Comparison of ENCODE assay signal across 1 cellular context in genomic region chr3:124565013-124565412, GRCh38.
TF ChIP-seq lines count a peak whose summit lies in the region.

No MANE protein-coding gene starts in this region.

TF ChIP-seq in HepG2, 621 proteins besides CTCF, POLR2A, EP300 and RAD21 (continued from another document and continues in another):
- no peak for TF ChIP-seq NR2F2 (IDR thresholded peaks at IDR 0.05; ENCODE audit: borderline replicate concordance, low read depth)
- no peak for TF ChIP-seq ZNF251 (CRISPR knock-in tag; IDR thresholded peaks at IDR 0.05)
- TF ChIP-seq ZFP91 (CRISPR knock-in tag; IDR thresholded peaks at IDR 0.05; ENCODE audit: borderline replicate concordance), result peak; percentile 41; the same call in 1 of the 2 replicates
- no peak for TF ChIP-seq TBL1XR1 (IDR thresholded peaks at IDR 0.05; ENCODE audit: borderline replicate concordance, low read length, partially characterized antibody)
- no peak for TF ChIP-seq ARID3A (IDR thresholded peaks at IDR 0.05; ENCODE audit: low read depth, low read length)
- no peak for TF ChIP-seq ZNF354B (CRISPR knock-in tag; IDR thresholded peaks at IDR 0.05)
- TF ChIP-seq YY1 (IDR thresholded peaks at IDR 0.05; ENCODE audit: insufficient read depth, insufficient replicate concordance, low read depth, low read length), result peak; percentile 27
- TF ChIP-seq ZNF547 (CRISPR knock-in tag; IDR thresholded peaks at IDR 0.05), result no peak
- TF ChIP-seq FLYWCH1 (CRISPR knock-in tag; IDR thresholded peaks at IDR 0.05), result no peak
- TF ChIP-seq CERS6 (CRISPR knock-in tag; IDR thresholded peaks at IDR 0.05), result no peak
- TF ChIP-seq ZNF333 (CRISPR knock-in tag; IDR thresholded peaks at IDR 0.05; ENCODE audit: borderline replicate concordance), result no peak
- no peak for TF ChIP-seq ZNF780A (CRISPR knock-in tag; IDR thresholded peaks at IDR 0.05)
- no peak for TF ChIP-seq MYC (CRISPR knock-in tag; IDR thresholded peaks at IDR 0.05; ENCODE audit: borderline replicate concordance)
- no peak for TF ChIP-seq KDM4B (CRISPR knock-in tag; IDR thresholded peaks at IDR 0.05)
- no peak for TF ChIP-seq ZNF672 (CRISPR knock-in tag; IDR thresholded peaks at IDR 0.05)
- TF ChIP-seq KDM5A (IDR thresholded peaks at IDR 0.05; ENCODE audit: borderline replicate concordance, low read length), result no peak
- TF ChIP-seq FOSL2 (CRISPR knock-in tag; IDR thresholded peaks at IDR 0.05), result no peak
- no peak for TF ChIP-seq ZNF816 (CRISPR knock-in tag; IDR thresholded peaks at IDR 0.05; ENCODE audit: borderline replicate concordance)
- no peak for TF ChIP-seq ZBED4 (CRISPR knock-in tag; IDR thresholded peaks at IDR 0.05; ENCODE audit: borderline replicate concordance)
- no peak for TF ChIP-seq MAF1 (CRISPR knock-in tag; IDR thresholded peaks at IDR 0.05; ENCODE audit: borderline replicate concordance)
- TF ChIP-seq ZNF331 (CRISPR knock-in tag; IDR thresholded peaks at IDR 0.05), result peak; percentile 51; the same call in 1 of the 2 replicates
- no peak for TF ChIP-seq HOXA7 (CRISPR knock-in tag; IDR thresholded peaks at IDR 0.05)
- TF ChIP-seq HMGXB4 (CRISPR knock-in tag; IDR thresholded peaks at IDR 0.05; ENCODE audit: borderline replicate concordance in 1 of 2, low read depth in 1 of 2), result peak; percentile 31 to 46; a peak in 1 of 4 replicates
- TF ChIP-seq ZNF362 (CRISPR knock-in tag; IDR thresholded peaks at IDR 0.05; ENCODE audit: borderline replicate concordance), result peak; percentile 62; the same call in 1 of the 2 replicates
- no peak for TF ChIP-seq ZBTB44 (CRISPR knock-in tag; IDR thresholded peaks at IDR 0.05)
- TF ChIP-seq ZBTB20 (CRISPR knock-in tag; IDR thresholded peaks at IDR 0.05; ENCODE audit: borderline replicate concordance, low read depth), result no peak
- no peak for TF ChIP-seq NR2F6 (IDR thresholded peaks at IDR 0.05)
- TF ChIP-seq NR2F6 (CRISPR knock-in tag; IDR thresholded peaks at IDR 0.05), result 0 out of 2 replicates have a peak, but pooled peaks have one; percentile 9
- TF ChIP-seq CREBL2 (CRISPR knock-in tag; IDR thresholded peaks at IDR 0.05; ENCODE audit: borderline replicate concordance), result no peak
- no peak for TF ChIP-seq ZNF660 (CRISPR knock-in tag; IDR thresholded peaks at IDR 0.05; ENCODE audit: borderline replicate concordance, low read depth)
- no peak for TF ChIP-seq TBX3 (IDR thresholded peaks at IDR 0.05; ENCODE audit: borderline replicate concordance)
- TF ChIP-seq ZNF501 (CRISPR knock-in tag; IDR thresholded peaks at IDR 0.05), result peak; percentile 89
- TF ChIP-seq POLR2G (IDR thresholded peaks at IDR 0.05; ENCODE audit: low read depth, low read length), result no peak
- TF ChIP-seq TRIM24 (CRISPR knock-in tag; IDR thresholded peaks at IDR 0.05), result no peak
- TF ChIP-seq HMGXB3 (CRISPR knock-in tag; IDR thresholded peaks at IDR 0.05; ENCODE audit: borderline replicate concordance), result peak; percentile 46; the same call in 1 of the 2 replicates
- no peak for TF ChIP-seq TSC22D2 (CRISPR knock-in tag; IDR thresholded peaks at IDR 0.05; ENCODE audit: borderline replicate concordance)
- TF ChIP-seq PLRG1 (conservative IDR thresholded peaks at IDR 0.05), result no peak
- TF ChIP-seq NFE2L1 (CRISPR knock-in tag; IDR thresholded peaks at IDR 0.05; ENCODE audit: borderline replicate concordance), result no peak
- no peak for TF ChIP-seq ZNF674 (CRISPR knock-in tag; IDR thresholded peaks at IDR 0.05; ENCODE audit: low read depth)
- TF ChIP-seq CC2D1A (CRISPR knock-in tag; IDR thresholded peaks at IDR 0.05), result no peak
- no peak for TF ChIP-seq ZNF781 (CRISPR knock-in tag; IDR thresholded peaks at IDR 0.05; ENCODE audit: borderline replicate concordance, not compliant biosample characterization)
- TF ChIP-seq ZSCAN25 (CRISPR knock-in tag; IDR thresholded peaks at IDR 0.05), result no peak
- TF ChIP-seq KLF16 (CRISPR knock-in tag; IDR thresholded peaks at IDR 0.05), result peak in 1 of 2 experiments; percentile 77; a peak in 2 of 4 replicates
- no peak for TF ChIP-seq SRF (IDR thresholded peaks at IDR 0.05; ENCODE audit: low read depth, low read length)
- TF ChIP-seq CHCHD3 (CRISPR knock-in tag; IDR thresholded peaks at IDR 0.05), result no peak
- no peak for TF ChIP-seq NFIB (CRISPR knock-in tag; IDR thresholded peaks at IDR 0.05; ENCODE audit: borderline replicate concordance)
- no peak for TF ChIP-seq ZNF367 (CRISPR knock-in tag; IDR thresholded peaks at IDR 0.05; ENCODE audit: borderline replicate concordance)
- peak; percentile 99 for TF ChIP-seq SMC3 (IDR thresholded peaks at IDR 0.05; ENCODE audit: low read length)
- TF ChIP-seq HMGA1 (CRISPR knock-in tag; conservative IDR thresholded peaks at IDR 0.05), result no peak
- TF ChIP-seq ZEB1 (IDR thresholded peaks at IDR 0.05; ENCODE audit: insufficient replicate concordance, low read depth), result no peak
- no peak for TF ChIP-seq ZMAT5 (CRISPR knock-in tag; IDR thresholded peaks at IDR 0.05; ENCODE audit: borderline replicate concordance, low read depth)
- TF ChIP-seq ZNF850 (CRISPR knock-in tag; conservative IDR thresholded peaks at IDR 0.05), result no peak
- TF ChIP-seq ZNF224 (CRISPR knock-in tag; IDR thresholded peaks at IDR 0.05), result no peak
